9 cellular contexts compared by ENCODE assay signal in the genomic region with DNA sequence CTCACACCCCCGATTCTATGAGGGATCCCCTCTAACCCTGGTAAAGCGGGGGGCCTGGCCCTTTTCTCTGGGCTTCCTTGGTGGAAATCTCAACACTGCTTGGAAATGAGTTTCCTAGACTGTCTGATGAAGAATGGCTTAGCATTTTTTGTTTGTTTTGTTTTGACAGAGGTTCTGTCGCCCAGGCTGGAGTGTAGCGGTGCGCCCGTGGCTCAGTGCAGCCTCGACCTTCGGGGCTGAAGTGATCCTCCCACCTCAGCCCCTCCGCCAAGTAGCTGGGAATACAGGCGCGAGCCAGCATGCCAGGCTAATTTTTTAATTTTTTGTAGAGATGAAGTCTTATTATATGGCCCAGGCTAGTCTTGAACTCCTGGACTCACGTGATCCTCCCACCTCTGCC. TPM values are rescaled to one million over a fixed set of nuclear protein-coding genes. Genes with fewer than 3 reads are reported as not detected.
DNase-seq lines count a peak whose midpoint lies in the region; ATAC-seq and TF ChIP-seq lines count a peak whose summit lies in the region.
"Had no signal": no experiment of that assay in that cellular context is flagged by ENCODE, and none has a peak within 500 bp of the region (broad histone marks: within the 10 kb centered on the region; RNA-seq: fewer than 3 reads in every experiment).

No MANE protein-coding gene starts in this region.

- H3K36me3 ChIP-seq in mammary epithelial cell (ENCODE audit: insufficient read depth, low read length) (no peaks in the 10 kb centered on the region), upper lobe of right lung (no peaks in the 10 kb centered on the region)

- 5% methylated on average over 8 of the region's 12 CpGs for WGBS in mammary epithelial cell (ENCODE audit: low coverage, missing lambda C conversion rate)

- H3K27ac Mint-ChIP-seq in activated naive CD4-positive, alpha-beta T cell treated with anti-CD3 and anti-CD28 coated beads, Interleukin-2, amount 50 U/mL, for 24 hours, result peak overlapping the region; percentile 90

- CTCF ChIA-PET in mammary epithelial cell (lab: Charles Lee; ENCODE audit: low non-redundant PET), result no interaction called here

- no peaks in the 10 kb centered on the region for H3K9me3 ChIP-seq in mammary epithelial cell (replicated peaks; ENCODE audit: insufficient read depth, low read length)
- no peaks in the 10 kb centered on the region for H3K9me3 ChIP-seq in mononuclear cell (ENCODE audit: low read depth, low read length)
- no peaks in the 10 kb centered on the region for H3K9me3 ChIP-seq in upper lobe of right lung

- peak overlapping the region; percentile 93 for H2AFZ ChIP-seq in mammary epithelial cell (ENCODE audit: low read depth, low read length)

- intact Hi-C loops in mammary epithelial cell (cut with micrococcal nuclease), result loop anchor here (5.0 kb wide), 2 partner anchors 55 to 325 kb away; partner anchors contain the start of gene PPP4R3A
- intact Hi-C loops in upper lobe of right lung (cut with DNase I), result no loop called here

- H3K79me2 ChIP-seq in mammary epithelial cell (ENCODE audit: insufficient read depth, low read length), result peaks cover 31% of the 10 kb centered on the region

- peaks cover 83% of the 10 kb centered on the region for H3K4me1 Mint-ChIP-seq in activated naive CD4-positive, alpha-beta T cell treated with anti-CD3 and anti-CD28 coated beads, Interleukin-2, amount 50 U/mL, for 24 hours

- H3K36me3 Mint-ChIP-seq in activated naive CD4-positive, alpha-beta T cell treated with anti-CD3 and anti-CD28 coated beads, Interleukin-2, amount 50 U/mL, for 24 hours, result peaks cover 4% of the 10 kb centered on the region

- H4K20me1 ChIP-seq in mammary epithelial cell (ENCODE audit: insufficient read depth, low read length), result no peaks in the 10 kb centered on the region

- TF ChIP-seq CTCF in mammary epithelial cell (conservative IDR thresholded peaks at IDR 0.05 in 1 of 2, IDR thresholded peaks at IDR 0.05 in 1 of 2; ENCODE audit: extremely low read depth in 1 of 2, insufficient read depth in 1 of 2, low read depth in 1 of 2, low read length in 2 of 2), result no peak
- no peak for TF ChIP-seq CTCF in upper lobe of right lung (IDR thresholded peaks at IDR 0.05)

- BruUV-seq in mammary epithelial cell (replicated peaks; lab: Mats Ljungman, UMichigan), result no TSS peak

- peaks cover 8% of the 10 kb centered on the region for H3K4me1 ChIP-seq in mammary epithelial cell (ENCODE audit: insufficient read depth, low read length)
- H3K4me1 ChIP-seq in mononuclear cell (ENCODE audit: insufficient read depth, low read length), result peaks cover 27% of the 10 kb centered on the region
- H3K4me1 ChIP-seq in upper lobe of right lung, result peaks cover 8% of the 10 kb centered on the region

- no peak for ATAC-seq in upper lobe of right lung
- no peak for ATAC-seq in GM19397 (IDR thresholded peaks at IDR 0.05; ENCODE audit: unreplicated experiment)

- H3K9me3 Mint-ChIP-seq in activated naive CD4-positive, alpha-beta T cell treated with anti-CD3 and anti-CD28 coated beads, Interleukin-2, amount 50 U/mL, for 24 hours, result no peaks in the 10 kb centered on the region

- H3K27me3 ChIP-seq in mammary epithelial cell (ENCODE audit: insufficient read depth, low read length), result no peaks in the 10 kb centered on the region
- H3K27me3 ChIP-seq in mononuclear cell (ENCODE audit: insufficient read depth, low read length), result peaks cover 39% of the 10 kb centered on the region
- no peaks in the 10 kb centered on the region for H3K27me3 ChIP-seq in upper lobe of right lung

- dilution Hi-C loops in mammary epithelial cell (cut with HindIII; ENCODE audit: low sequenced_read_pairs), result no loop called here

- peak overlapping the region; percentile 69 for H3K9ac ChIP-seq in mammary epithelial cell (ENCODE audit: insufficient read depth, low read length)

- peak overlapping the region; percentile 67 to 91 (median 86) for H3K4me3 ChIP-seq in mammary epithelial cell (replicated peaks in 1 of 3; ENCODE audit: insufficient read depth in 1 of 3, low read depth in 2 of 3, low read length in 3 of 3)
- peak overlapping the region; percentile 36 for H3K4me3 ChIP-seq in mononuclear cell (ENCODE audit: low read length)
- H3K4me3 ChIP-seq in upper lobe of right lung, result peak overlapping the region; percentile 68

- H3K4me2 ChIP-seq in mammary epithelial cell (ENCODE audit: insufficient read depth, low read depth, low read length), result peak overlapping the region; percentile 94

- no peak for DNase-seq in activated naive CD4-positive, alpha-beta T cell treated with Interleukin-2 at 50 U/mL for 16 hours
- DNase-seq in mammary epithelial cell, result no peak
- no peak for DNase-seq in upper lobe of right lung
- DNase-seq in DMS153 treated with DMSO at 0.1 percent for 48 hours (lab: John Stamatoyannopoulos, UW; ENCODE audit: unreplicated experiment), result no peak
- no peak for DNase-seq in ACHN
- DNase-seq: DMS 273 treated with DMSO at 0.1 percent for 48 hours had no signal

- H3K27ac ChIP-seq in mammary epithelial cell (ENCODE audit: insufficient read depth, low read depth, low read length), result peak overlapping the region; percentile 55
- H3K27ac ChIP-seq in upper lobe of right lung, result peak overlapping the region; percentile 87

- H3K4me3 Mint-ChIP-seq in activated naive CD4-positive, alpha-beta T cell treated with anti-CD3 and anti-CD28 coated beads, Interleukin-2, amount 50 U/mL, for 24 hours, result peak overlapping the region; percentile 91

- in situ Hi-C loops in mammary epithelial cell (cut with MboI; ENCODE audit: low sequenced_read_pairs in 2 of 2), result no loop called here
- in situ Hi-C loops in ACHN (cut with HindIII; ENCODE audit: low pct_ligation_motif_present, low pct_unique_long_range_greater_than_20kb, low sequenced_read_pairs), result no loop called here

- no peaks in the 10 kb centered on the region for H3K27me3 Mint-ChIP-seq in activated naive CD4-positive, alpha-beta T cell treated with anti-CD3 and anti-CD28 coated beads, Interleukin-2, amount 50 U/mL, for 24 hours

RNA-seq across cellular contexts. Expression of gene TC2N, which starts 30.3 kb away (rescaled TPM):
- total RNA-seq in mammary epithelial cell, result 10 to 100 TPM; 21.1 to 32.0 TPM
- polyA plus RNA-seq in mammary epithelial cell, result 7.7 TPM
- 7.9 TPM for polyA minus RNA-seq in mammary epithelial cell
- 133 TPM for total RNA-seq in mononuclear cell
- 56.7 TPM for total RNA-seq in upper lobe of right lung

Comparison
In these comparisons a context has a peak if more than half of its experiments do, and no peak if none do; other contexts are left out.
1. H3K4me3 ChIP-seq: peak in every context shown above with its lines; median percentile 86 in mammary epithelial cell; 68 in upper lobe of right lung; 36 in mononuclear cell.